Comparison of ENCODE assay signal across 8 cellular contexts in the genomic region with DNA sequence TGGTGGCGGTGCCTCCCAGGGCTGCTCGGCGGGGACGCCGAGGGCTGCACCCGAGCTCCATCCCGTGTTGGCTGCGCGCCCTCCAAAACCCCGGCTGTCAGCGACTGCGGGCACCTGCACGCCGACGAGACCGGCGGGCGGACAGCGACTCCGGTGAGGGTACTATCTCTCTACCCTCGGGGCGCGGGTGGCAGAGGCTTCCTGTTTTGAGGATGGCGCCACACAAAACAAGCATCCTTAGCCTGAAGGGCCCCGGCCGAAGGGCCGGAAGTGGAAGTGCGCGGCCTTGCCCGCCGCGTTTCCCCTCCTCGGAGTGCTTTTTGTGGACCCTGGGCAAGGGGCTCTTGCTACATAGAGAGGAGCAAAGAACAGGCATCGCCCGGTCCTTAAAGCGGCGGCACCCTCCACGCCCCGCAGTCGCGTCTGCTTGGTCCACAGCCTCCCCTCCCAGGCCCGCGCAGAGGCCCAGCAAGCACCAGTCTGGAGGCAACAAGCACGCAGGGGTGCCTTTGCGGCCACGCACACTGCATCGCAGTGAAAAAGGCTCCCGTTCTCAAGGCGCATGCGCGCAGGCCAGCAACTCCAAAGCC. TPM values are rescaled to one million over a fixed set of nuclear protein-coding genes. Genes with fewer than 3 reads are reported as not detected.
DNase-seq lines count a peak whose midpoint lies in the region; ATAC-seq and TF ChIP-seq lines count a peak whose summit lies in the region.

No MANE protein-coding gene starts in this region.

- TF ChIP-seq CTCF in HCT116 (IDR thresholded peaks at IDR 0.05 in 2 of 3, conservative IDR thresholded peaks at IDR 0.05 in 1 of 3; ENCODE audit: borderline replicate concordance in 1 of 3, insufficient read depth in 1 of 3, low read depth in 2 of 3, low read length in 2 of 3) = no peak

- H3K27ac Mint-ChIP-seq in T-helper 2 cell treated with Interferon-gamma antibody and Interleukin-4, amounts not matched to agents 5 μg/mL and 100 μg/mL, for 36 hours = peak overlapping the region; percentile 97
- H3K27ac Mint-ChIP-seq in dendritic cell treated with granulocyte-macrophage colony-stimulating factor and Interleukin-4, amounts not matched to agents 40 ng/mL and 50 ng/mL, for 4 days = peak overlapping the region; percentile 98

- DNase-seq in SIG-M5 treated with dmso at 0.1 percent for 504 hours (lab: John Stamatoyannopoulos, UW; ENCODE audit: unreplicated experiment) = peak; percentile 90
- DNase-seq in SIG-M5 (lab: John Stamatoyannopoulos, UW) = no peak
- DNase-seq in HCT116 (ENCODE audit: low read depth, low spot score) = no peak
- peak; percentile 72 for DNase-seq in M059J (ENCODE audit: low read depth)
- DNase-seq in T-helper 2 cell treated with Interferon-gamma antibody and Interleukin-4, amounts not matched to agents 5 μg/mL and 100 μg/mL, for 36 hours (ENCODE audit: low spot score) = no peak
- peak; percentile 54 to 63 for DNase-seq in lung microvascular endothelial cell (ENCODE audit: low read depth in 2 of 2)
- peak; percentile 34 to 43 for DNase-seq in stimulated activated CD8-positive, alpha-beta memory T cell treated with anti-CD3 and anti-CD28 coated beads, Interleukin-15, amount 100 ng/mL, for 48 hours (ENCODE audit: low read depth in 2 of 2)

- ATAC-seq in HCT116 = peak; percentile 35

- H3K9ac ChIP-seq in HCT116 (ENCODE audit: low read length) = peak overlapping the region; percentile 82

- peaks cover 12% of the 10 kb centered on the region; the same call in 1 of the 2 replicates for H3K79me2 ChIP-seq in HCT116 (ENCODE audit: insufficient read depth, low read length)

- H3K9me2 ChIP-seq in HCT116 (ENCODE audit: insufficient read depth) = no peaks in the 10 kb centered on the region

- peak overlapping the region; percentile 64 to 66 for H3K4me3 ChIP-seq in HCT116 (replicated peaks in 1 of 2; ENCODE audit: low read depth in 1 of 2, low read length in 2 of 2)

- TSS peak; percentile 89 for BruUV-seq in HCT116 (replicated peaks; lab: Mats Ljungman, UMichigan)

- TF ChIP-seq RAD21 in HCT116 (IDR thresholded peaks at IDR 0.05; ENCODE audit: low read depth) = no peak

- H3K27me3 ChIP-seq in HCT116 (ENCODE audit: insufficient read depth, low read length) = no peaks in the 10 kb centered on the region

- H3K27ac ChIP-seq in HCT116 (ENCODE audit: low read depth, low read length) = peak overlapping the region; percentile 87

- H4K20me1 ChIP-seq in HCT116 (ENCODE audit: insufficient read depth) = no peaks in the 10 kb centered on the region

- intact Hi-C loops in HCT116 (cut with micrococcal nuclease) = loop anchor here (10.0 kb wide), 1 partner anchor 305 kb away; no protein-coding TSS in a partner anchor
- intact Hi-C loops in dendritic cell treated with granulocyte-macrophage colony-stimulating factor and Interleukin-4, amounts not matched to agents 40 ng/mL and 50 ng/mL, for 4 days (cut with micrococcal nuclease) = loop anchor here (2.0 to 10.0 kb wide), 2 partner anchors 69 to 305 kb away; a partner anchor contains a TSS

- CTCF ChIA-PET in HCT116 (lab: Charles Lee) = no interaction called here

- H3K4me1 Mint-ChIP-seq in T-helper 2 cell treated with Interferon-gamma antibody and Interleukin-4, amounts not matched to agents 5 μg/mL and 100 μg/mL, for 36 hours (ENCODE audit: low read depth) = peaks cover 27% of the 10 kb centered on the region
- peaks cover 61% of the 10 kb centered on the region for H3K4me1 Mint-ChIP-seq in dendritic cell treated with granulocyte-macrophage colony-stimulating factor and Interleukin-4, amounts not matched to agents 40 ng/mL and 50 ng/mL, for 4 days (ENCODE audit: low read depth)

- peaks cover 12% of the 10 kb centered on the region for H3K36me3 Mint-ChIP-seq in T-helper 2 cell treated with Interferon-gamma antibody and Interleukin-4, amounts not matched to agents 5 μg/mL and 100 μg/mL, for 36 hours (ENCODE audit: low read depth)
- peaks cover 29% of the 10 kb centered on the region for H3K36me3 Mint-ChIP-seq in dendritic cell treated with granulocyte-macrophage colony-stimulating factor and Interleukin-4, amounts not matched to agents 40 ng/mL and 50 ng/mL, for 4 days (ENCODE audit: low read depth)

- no peaks in the 10 kb centered on the region for H3K36me3 ChIP-seq in HCT116 (ENCODE audit: control insufficient read depth in 1 of 2, insufficient read depth in 2 of 2, low read length in 2 of 2)

- H3K27me3 Mint-ChIP-seq in T-helper 2 cell treated with Interferon-gamma antibody and Interleukin-4, amounts not matched to agents 5 μg/mL and 100 μg/mL, for 36 hours (ENCODE audit: low read depth) = no peaks in the 10 kb centered on the region
- H3K27me3 Mint-ChIP-seq in dendritic cell treated with granulocyte-macrophage colony-stimulating factor and Interleukin-4, amounts not matched to agents 40 ng/mL and 50 ng/mL, for 4 days = no peaks in the 10 kb centered on the region

- H3K4me2 ChIP-seq in HCT116 (ENCODE audit: low read length) = peak overlapping the region; percentile 96

- H2AFZ ChIP-seq in HCT116 (ENCODE audit: low read depth, low read length, poor library complexity, severe bottlenecking) = peak overlapping the region; percentile 55

- peak overlapping the region; percentile 88 for H3K4me3 Mint-ChIP-seq in T-helper 2 cell treated with Interferon-gamma antibody and Interleukin-4, amounts not matched to agents 5 μg/mL and 100 μg/mL, for 36 hours
- peak overlapping the region; percentile 82 for H3K4me3 Mint-ChIP-seq in dendritic cell treated with granulocyte-macrophage colony-stimulating factor and Interleukin-4, amounts not matched to agents 40 ng/mL and 50 ng/mL, for 4 days

- peaks cover 5 to 29% of the 10 kb centered on the region in 2 experiments for H3K4me1 ChIP-seq in HCT116 (ENCODE audit: control insufficient read depth in 1 of 2, insufficient read depth in 2 of 2, low read length in 2 of 2)

- peak; percentile 96 for TF ChIP-seq POLR2A in HCT116 (IDR thresholded peaks at IDR 0.05; ENCODE audit: borderline replicate concordance, extremely low read depth, insufficient read depth, insufficient read length)

- H3K9me3 Mint-ChIP-seq in T-helper 2 cell treated with Interferon-gamma antibody and Interleukin-4, amounts not matched to agents 5 μg/mL and 100 μg/mL, for 36 hours = peaks cover 21% of the 10 kb centered on the region
- peaks cover 14% of the 10 kb centered on the region for H3K9me3 Mint-ChIP-seq in dendritic cell treated with granulocyte-macrophage colony-stimulating factor and Interleukin-4, amounts not matched to agents 40 ng/mL and 50 ng/mL, for 4 days

- POLR2A ChIA-PET in HCT116 (lab: Charles Lee) = interaction anchor here (0.6 to 0.8 kb wide), 2 partner anchors 9 to 49 kb away, joined by 3 read pairs; no protein-coding TSS in a partner anchor

- 0 out of 4 replicates have a peak, but pooled peaks cover 0 to 4% of the 10 kb centered on the region in 2 experiments for H3K9me3 ChIP-seq in HCT116 (ENCODE audit: control insufficient read depth in 1 of 2, insufficient read depth in 1 of 2, low read depth in 1 of 2, low read length in 2 of 2)

- RAD21 ChIA-PET in HCT116 (lab: Charles Lee; ENCODE audit: low non-redundant PET in 1 of 2, low total read pairs in 2 of 2, uncharacterized antibody in 2 of 2, unreplicated experiment in 2 of 2) = no interaction called here

TF ChIP-seq in HCT116, 20 proteins besides CTCF, POLR2A, EP300 and RAD21 (continues in another document):
- no peak for TF ChIP-seq SP1 (IDR thresholded peaks at IDR 0.05; ENCODE audit: low read depth)
- TF ChIP-seq ZNF274 (IDR thresholded peaks at IDR 0.05; ENCODE audit: low read depth, low read length) = no peak
- TF ChIP-seq JUND (IDR thresholded peaks at IDR 0.05) = no peak
- no peak for TF ChIP-seq EZH2phosphoT487 (IDR thresholded peaks at IDR 0.05; ENCODE audit: borderline replicate concordance)
- TF ChIP-seq SIN3A (IDR thresholded peaks at IDR 0.05; ENCODE audit: low read depth) = peak; percentile 89
- peak; percentile 91 for TF ChIP-seq ZFX (IDR thresholded peaks at IDR 0.05)
- TF ChIP-seq EZH2 (IDR thresholded peaks at IDR 0.05) = no peak
- TF ChIP-seq, protein P1, sequence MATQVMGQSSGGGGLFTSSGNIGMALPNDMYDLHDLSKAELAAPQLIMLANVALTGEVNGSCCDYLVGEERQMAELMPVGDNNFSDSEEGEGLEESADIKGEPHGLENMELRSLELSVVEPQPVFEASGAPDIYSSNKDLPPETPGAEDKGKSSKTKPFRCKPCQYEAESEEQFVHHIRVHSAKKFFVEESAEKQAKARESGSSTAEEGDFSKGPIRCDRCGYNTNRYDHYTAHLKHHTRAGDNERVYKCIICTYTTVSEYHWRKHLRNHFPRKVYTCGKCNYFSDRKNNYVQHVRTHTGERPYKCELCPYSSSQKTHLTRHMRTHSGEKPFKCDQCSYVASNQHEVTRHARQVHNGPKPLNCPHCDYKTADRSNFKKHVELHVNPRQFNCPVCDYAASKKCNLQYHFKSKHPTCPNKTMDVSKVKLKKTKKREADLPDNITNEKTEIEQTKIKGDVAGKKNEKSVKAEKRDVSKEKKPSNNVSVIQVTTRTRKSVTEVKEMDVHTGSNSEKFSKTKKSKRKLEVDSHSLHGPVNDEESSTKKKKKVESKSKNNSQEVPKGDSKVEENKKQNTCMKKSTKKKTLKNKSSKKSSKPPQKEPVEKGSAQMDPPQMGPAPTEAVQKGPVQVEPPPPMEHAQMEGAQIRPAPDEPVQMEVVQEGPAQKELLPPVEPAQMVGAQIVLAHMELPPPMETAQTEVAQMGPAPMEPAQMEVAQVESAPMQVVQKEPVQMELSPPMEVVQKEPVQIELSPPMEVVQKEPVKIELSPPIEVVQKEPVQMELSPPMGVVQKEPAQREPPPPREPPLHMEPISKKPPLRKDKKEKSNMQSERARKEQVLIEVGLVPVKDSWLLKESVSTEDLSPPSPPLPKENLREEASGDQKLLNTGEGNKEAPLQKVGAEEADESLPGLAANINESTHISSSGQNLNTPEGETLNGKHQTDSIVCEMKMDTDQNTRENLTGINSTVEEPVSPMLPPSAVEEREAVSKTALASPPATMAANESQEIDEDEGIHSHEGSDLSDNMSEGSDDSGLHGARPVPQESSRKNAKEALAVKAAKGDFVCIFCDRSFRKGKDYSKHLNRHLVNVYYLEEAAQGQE (IDR thresholded peaks at IDR 0.05; ENCODE audit: low read depth) = no peak
- no peak for TF ChIP-seq YY1 (IDR thresholded peaks at IDR 0.05; ENCODE audit: extremely low read depth, insufficient replicate concordance, low read depth, low read length)

RNA-seq across cellular contexts. Expression of a gene that starts 0.6 kb away (rescaled TPM):
- total RNA-seq in HCT116 (2021; ENCODE audit: unreplicated experiment) (35.3 TPM), lung microvascular endothelial cell (14.2 and 33.3 TPM in 2 replicates)
- polyA plus RNA-seq in HCT116 (2012) = 39.0 and 40.2 TPM in 2 replicates
- 4.2 and 9.7 TPM in 2 replicates for total RNA-seq in M059J (2014; rRNA removed; shearing (Covaris generic))

Comparison
In these comparisons a context has a peak if more than half of its experiments do, and no peak if none do; other contexts are left out.
1. DNase-seq: peak in SIG-M5 treated with dmso at 0.1 percent for 504 hours (single experiment), M059J (single experiment), lung microvascular endothelial cell (2 of 2) and stimulated activated CD8-positive, alpha-beta memory T cell treated with anti-CD3 and anti-CD28 coated beads, Interleukin-15, amount 100 ng/mL, for 48 hours (2 of 2); none in SIG-M5 (single experiment), HCT116 (single experiment) and T-helper 2 cell treated with Interferon-gamma antibody and Interleukin-4, amounts not matched to agents 5 μg/mL and 100 μg/mL, for 36 hours (single experiment).